1 cellular context compared by ENCODE assay signal in the genomic region with DNA sequence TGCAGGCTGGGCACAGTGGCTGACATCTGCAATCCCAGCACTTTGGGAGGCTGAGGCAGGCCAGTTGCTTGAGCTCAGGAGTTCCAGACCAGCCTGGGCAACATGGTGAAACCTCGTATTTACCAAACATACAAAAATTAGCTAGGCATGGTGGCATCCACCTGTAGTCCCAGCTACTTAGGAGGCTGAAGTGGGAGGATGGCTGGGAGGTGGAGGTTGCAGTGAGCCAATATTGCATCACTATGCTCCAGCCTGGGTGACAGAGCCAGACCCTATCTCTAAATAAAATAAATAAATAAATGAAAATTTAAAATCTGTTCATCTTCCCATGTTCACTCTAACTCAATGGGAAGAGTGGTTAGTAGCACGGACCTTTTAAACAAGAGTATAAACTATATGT.
TF ChIP-seq lines count a peak whose summit lies in the region.

No MANE protein-coding gene starts in this region.

TF ChIP-seq in K562, 482 proteins besides CTCF, POLR2A, EP300 and RAD21:
- TF ChIP-seq PHF8 (IDR thresholded peaks at IDR 0.05; ENCODE audit: borderline replicate concordance, low read length): no peak
- TF ChIP-seq, protein P1, sequence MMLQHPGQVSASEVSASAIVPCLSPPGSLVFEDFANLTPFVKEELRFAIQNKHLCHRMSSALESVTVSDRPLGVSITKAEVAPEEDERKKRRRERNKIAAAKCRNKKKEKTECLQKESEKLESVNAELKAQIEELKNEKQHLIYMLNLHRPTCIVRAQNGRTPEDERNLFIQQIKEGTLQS (IDR thresholded peaks at IDR 0.05): peak; percentile 64
- TF ChIP-seq, protein P1 (CRISPR knock-in tag; conservative IDR thresholded peaks at IDR 0.05): no peak
- TF ChIP-seq ZFP30 (CRISPR knock-in tag; IDR thresholded peaks at IDR 0.05; ENCODE audit: borderline replicate concordance): no peak
- peak; percentile 20; the same call in 1 of the 2 replicates for TF ChIP-seq CEBPB (tag; IDR thresholded peaks at IDR 0.05)
- no peak for TF ChIP-seq ZNF589 (CRISPR knock-in tag; IDR thresholded peaks at IDR 0.05; ENCODE audit: low read depth)
- no peak for TF ChIP-seq USF2 (CRISPR knock-in tag; IDR thresholded peaks at IDR 0.05)
- no peak for TF ChIP-seq NR2C2 (CRISPR knock-in tag; IDR thresholded peaks at IDR 0.05)
- TF ChIP-seq NR2C2 (tag; IDR thresholded peaks at IDR 0.05): no peak
- peak; percentile 58 for TF ChIP-seq CEBPG (CRISPR knock-in tag; IDR thresholded peaks at IDR 0.05)
- TF ChIP-seq CEBPG (tag; conservative IDR thresholded peaks at IDR 0.05 in 1 of 2, IDR thresholded peaks at IDR 0.05 in 1 of 2): peak; percentile 45 to 47; a peak in 3 of 4 replicates
- TF ChIP-seq, protein P2, sequence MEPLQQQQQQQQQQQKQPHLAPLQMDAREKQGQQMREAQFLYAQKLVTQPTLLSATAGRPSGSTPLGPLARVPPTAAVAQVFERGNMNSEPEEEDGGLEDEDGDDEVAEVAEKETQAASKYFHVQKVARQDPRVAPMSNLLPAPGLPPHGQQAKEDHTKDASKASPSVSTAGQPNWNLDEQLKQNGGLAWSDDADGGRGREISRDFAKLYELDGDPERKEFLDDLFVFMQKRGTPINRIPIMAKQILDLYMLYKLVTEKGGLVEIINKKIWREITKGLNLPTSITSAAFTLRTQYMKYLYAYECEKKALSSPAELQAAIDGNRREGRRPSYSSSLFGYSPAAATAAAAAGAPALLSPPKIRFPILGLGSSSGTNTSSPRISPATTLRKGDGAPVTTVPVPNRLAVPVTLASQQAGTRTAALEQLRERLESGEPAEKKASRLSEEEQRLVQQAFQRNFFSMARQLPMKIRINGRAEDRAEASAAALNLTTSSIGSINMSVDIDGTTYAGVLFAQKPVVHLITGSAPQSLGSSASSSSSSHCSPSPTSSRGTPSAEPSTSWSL (CRISPR knock-in tag; IDR thresholded peaks at IDR 0.05; ENCODE audit: borderline replicate concordance): no peak
